Comparison of ENCODE assay signal across 7 cellular contexts in genomic region chr7:35092961-35093360, GRCh38. TPM values are rescaled to one million over a fixed set of nuclear protein-coding genes. Genes with fewer than 3 reads are reported as not detected.
DNase-seq lines count a peak whose midpoint lies in the region; ATAC-seq, FAIRE-seq and TF ChIP-seq lines count a peak whose summit lies in the region.
"Not testable (repeated sequence)": the region's sequence is repeated elsewhere in the genome, so short reads cannot be mapped to it uniquely, and the experiment has no call there.

No MANE protein-coding gene starts in this region.

- not testable (repeated sequence) for H3K9me3 Mint-ChIP-seq in GM23338; progenitor cell of endocrine pancreas (ENCODE audit: low read depth)

- WGBS in K562 (ENCODE audit: insufficient coverage, low coverage, missing lambda C conversion rate), result 8% methylated on average over 12 of the region's 23 CpGs

- H3K4me1 ChIP-seq in GM23338 (ENCODE audit: insufficient read depth); HUES6 (ENCODE audit: control insufficient read depth, insufficient read depth, low read length); K562 (replicated peaks in 1 of 2; ENCODE audit: control insufficient read depth in 2 of 2, insufficient read depth in 2 of 2, low read length in 2 of 2); iPS-15b (ENCODE audit: control insufficient read depth, insufficient read depth, low read length): not testable (repeated sequence)

- H3K79me2 ChIP-seq in GM23338 (replicated peaks; ENCODE audit: insufficient read depth); K562 (ENCODE audit: control insufficient read depth, insufficient read depth, low read length): not testable (repeated sequence)

- H4K20me1 ChIP-seq in GM23338 (replicated peaks; ENCODE audit: insufficient read depth); K562 (replicated peaks; ENCODE audit: control insufficient read depth, insufficient read depth, low read length): not testable (repeated sequence)

- TF ChIP-seq POLR2A in K562 (conservative IDR thresholded peaks at IDR 0.05), result not testable (repeated sequence)

- not testable (repeated sequence) for H3F3A ChIP-seq in GM23338 (replicated peaks; ENCODE audit: low read depth)

- not testable (repeated sequence) for TF ChIP-seq CTCF in GM23338 (conservative IDR thresholded peaks at IDR 0.05; ENCODE audit: low read depth in 2 of 2); K562 (IDR thresholded peaks at IDR 0.05 in 2 of 3, conservative IDR thresholded peaks at IDR 0.05 in 1 of 3; ENCODE audit: insufficient read depth in 2 of 3, low read depth in 1 of 3, low read length in 3 of 3); progenitor cell of endocrine pancreas (IDR thresholded peaks at IDR 0.05; ENCODE audit: unreplicated experiment)

- H3K9me2 ChIP-seq in GM23338 (ENCODE audit: insufficient read depth), result not testable (repeated sequence)

- H3K27me3 ChIP-seq in GM23338 (ENCODE audit: insufficient read depth); HUES6 (ENCODE audit: control insufficient read depth, insufficient read depth, low read length); K562 (ENCODE audit: control insufficient read depth in 2 of 2, insufficient read depth in 2 of 2, low read length in 2 of 2); iPS-15b (ENCODE audit: control insufficient read depth, insufficient read depth, low read length): not testable (repeated sequence)

- H3K36me3 ChIP-seq in GM23338 (ENCODE audit: insufficient read depth); HUES6 (ENCODE audit: control insufficient read depth, insufficient read depth, low read length); K562 (ENCODE audit: control insufficient read depth, insufficient read depth, low read length); iPS-15b (ENCODE audit: control insufficient read depth, insufficient read depth, low read length): not testable (repeated sequence)

- TF ChIP-seq EP300 in K562 (IDR thresholded peaks at IDR 0.05; ENCODE audit: low read length), result not testable (repeated sequence)

- H3K9me1 ChIP-seq in K562 (ENCODE audit: control insufficient read depth, insufficient read depth, low read length), result not testable (repeated sequence)

- DNase-seq in DMS53 (lab: John Stamatoyannopoulos, UW), result peak; percentile 36
- not testable (repeated sequence) for DNase-seq in GM23338 (ENCODE audit: low spot score); K562 (ENCODE audit: extremely low read depth in 1 of 4, low spot score in 3 of 4); progenitor cell of endocrine pancreas (ENCODE audit: low spot score, unreplicated experiment)
- peak; percentile 35 for DNase-seq in NCI-H748 (lab: John Stamatoyannopoulos, UW; ENCODE audit: unreplicated experiment)

- H2AFZ ChIP-seq in GM23338, result not testable (repeated sequence)
- peak overlapping the region; percentile 40; the same call in 1 of the 2 replicates for H2AFZ ChIP-seq in K562 (ENCODE audit: low read depth, low read length)

- H3K36me3 Mint-ChIP-seq in GM23338 (ENCODE audit: low read depth); progenitor cell of endocrine pancreas (ENCODE audit: insufficient read depth): not testable (repeated sequence)

- ATAC-seq in GM23338, K562: not testable (repeated sequence)

- H3K27me3 Mint-ChIP-seq in GM23338 (ENCODE audit: insufficient read depth, low read depth, poor library complexity); progenitor cell of endocrine pancreas: not testable (repeated sequence)

- peak overlapping the region; percentile 16; the same call in 1 of the 3 replicates for H3K4me3 Mint-ChIP-seq in GM23338
- H3K4me3 Mint-ChIP-seq in progenitor cell of endocrine pancreas (ENCODE audit: low read depth), result peak overlapping the region; percentile 11

- in situ Hi-C loops in K562 (cut with MboI), result not testable (repeated sequence)

- 0 out of 2 replicates have a peak overlapping the region, but pooled peaks have one; percentile 23 for H3K27ac Mint-ChIP-seq in GM23338
- not testable (repeated sequence) for H3K27ac Mint-ChIP-seq in progenitor cell of endocrine pancreas

- not testable (repeated sequence) for H3K27ac ChIP-seq in GM23338 (ENCODE audit: low read depth); HUES6 (ENCODE audit: low read depth, low read length); K562 (ENCODE audit: extremely low read depth, low read depth, low read length)

- not testable (repeated sequence) for FAIRE-seq in K562 (lab: Jason Lieb, UNC)

- not testable (repeated sequence) for H3K9me3 ChIP-seq in HUES6 (ENCODE audit: control insufficient read depth, insufficient read depth, low read depth, low read length); K562 (replicated peaks; ENCODE audit: control insufficient read depth, insufficient read depth, low read depth, low read length); iPS-15b (ENCODE audit: control insufficient read depth, insufficient read depth, low read length)

- CTCF ChIA-PET in K562 (lab: Yijun Ruan, JAX; ENCODE audit: low intra/inter-chr PET ratio), result not testable (repeated sequence)

- not testable (repeated sequence) for H3K4me1 Mint-ChIP-seq in GM23338; progenitor cell of endocrine pancreas (ENCODE audit: low read depth)

- POLR2A ChIA-PET in K562 (lab: Yijun Ruan, JAX), result not testable (repeated sequence)

- 0 out of 2 replicates have a peak overlapping the region, but pooled peaks have one; percentile 1 for H3K4me2 ChIP-seq in GM23338
- not testable (repeated sequence) for H3K4me2 ChIP-seq in K562 (ENCODE audit: insufficient read depth, low read length)

- intact Hi-C loops in K562 (cut with micrococcal nuclease), result not testable (repeated sequence)

- not testable (repeated sequence) for TF ChIP-seq RAD21 in K562 (CRISPR knock-in tag; conservative IDR thresholded peaks at IDR 0.05 in 1 of 2, IDR thresholded peaks at IDR 0.05 in 1 of 2)

- peak overlapping the region; percentile 41 for H3K4me3 ChIP-seq in GM23338
- peak overlapping the region; percentile 55 for H3K4me3 ChIP-seq in HUES6 (ENCODE audit: low read depth, low read length)
- not testable (repeated sequence) for H3K4me3 ChIP-seq in K562
- H3K4me3 ChIP-seq in iPS-15b (ENCODE audit: low read depth, low read length), result peak overlapping the region; percentile 13

- not testable (repeated sequence) for BruUV-seq in K562 (replicated peaks; lab: Mats Ljungman, UMichigan)

- peak overlapping the region; percentile 37 for H3K9ac ChIP-seq in HUES6 (ENCODE audit: low read length)
- H3K9ac ChIP-seq in K562 (ENCODE audit: insufficient read depth in 1 of 2, low read depth in 2 of 2, low read length in 2 of 2); iPS-15b (ENCODE audit: low read depth, low read length): not testable (repeated sequence)

RNA-seq across cellular contexts. Expression of gene DPY19L1, which starts 55.7 kb away (rescaled TPM):
- total RNA-seq in GM23338 (2014; rRNA removed; shearing (Covaris generic)), result 20.2 and 21.2 TPM in 2 replicates
- 4.4 and 6.7 TPM in 2 replicates for polyA plus RNA-seq in GM23338 (2016; fragmentation: Nextera tagmentation; extraction: Ambion mirVana)
- 47.4 and 103 TPM in 2 replicates for total RNA-seq in K562 (2011; cell fraction: chromatin; rRNA removed; ENCODE audit: low replicate concordance)
- 19.6 and 21.2 TPM in 2 replicates for total RNA-seq in K562 (2011; cell fraction: nucleolus; rRNA removed)
- 55.1 and 66.5 TPM in 2 replicates for total RNA-seq in K562 (2011; cell fraction: nucleoplasm; rRNA removed)
- 14.4 and 15.5 TPM in 2 replicates for total RNA-seq in K562 (2014; rRNA removed)
- total RNA-seq in K562 (2014; rRNA removed; fragmentation: Illumina TruSeq; extraction: Trizol), result 27.3 and 28.6 TPM in 2 replicates
- total RNA-seq in K562 (2015; rRNA removed; fragmentation: Illumina TruSeq; extraction: Trizol), result 20.0 and 22.2 TPM in 2 replicates
- 22.9 and 27.3 TPM in 2 replicates for total RNA-seq in K562 (2021)
- polyA plus RNA-seq in K562 (2011; rRNA removed), result 23.4 and 34.3 TPM in 2 replicates
- polyA plus RNA-seq in K562 (2011; cell fraction: cytosol; rRNA removed), result 10.5 and 18.8 TPM in 2 replicates
- polyA plus RNA-seq in K562 (2011; cell fraction: nucleus; rRNA removed), result 9.6 and 13.1 TPM in 2 replicates
- polyA plus RNA-seq in K562 (2012), result 15.1 and 19.7 TPM in 2 replicates
- polyA plus RNA-seq in K562 (2014; fragmentation: Illumina TruSeq; extraction: Trizol), result 17.1 and 22.1 TPM in 2 replicates
- polyA plus RNA-seq in K562 (2014; fragmentation: Nextera tagmentation; extraction: Ambion mirVana), result 1 to 10 TPM; 4.0 to 4.9 TPM
- 14.7 and 16.9 TPM in 2 replicates for polyA plus RNA-seq in K562 (2014; rRNA removed)
- 48.9 and 53.5 TPM in 2 replicates for polyA minus RNA-seq in K562 (2011; rRNA and poly(A)+ RNA removed)
- polyA minus RNA-seq in K562 (2011; cell fraction: cytosol; rRNA and poly(A)+ RNA removed), result 16.8 and 21.0 TPM in 2 replicates
- 17.4 and 20.5 TPM in 2 replicates for polyA minus RNA-seq in K562 (2011; cell fraction: nucleus; rRNA and poly(A)+ RNA removed)
- 31.6 and 34.0 TPM in 2 replicates for total RNA-seq in progenitor cell of endocrine pancreas
